In genomic region chr7:74031403-74032190, GRCh38 we compare ENCODE assay signal across 14 cellular contexts. TPM values are rescaled to one million over a fixed set of nuclear protein-coding genes. Genes with fewer than 3 reads are reported as not detected.
DNase-seq lines count a peak whose midpoint lies in the region; ATAC-seq and TF ChIP-seq lines count a peak whose summit lies in the region.
"Had no signal": no experiment of that assay in that cellular context is flagged by ENCODE, and none has a peak within 500 bp of the region (broad histone marks: within the 10 kb centered on the region; RNA-seq: fewer than 3 reads in every experiment).

No MANE protein-coding gene starts in this region.

- peaks cover 5% of the 10 kb centered on the region for H3K36me3 Mint-ChIP-seq in effector memory CD8-positive, alpha-beta T cell (ENCODE audit: insufficient read depth)

- no peak overlapping the region for H3K27ac Mint-ChIP-seq in effector memory CD8-positive, alpha-beta T cell
- H3K27ac Mint-ChIP-seq: T-helper 17 cell had no signal

- H3K4me1 ChIP-seq in Peyer's patch (peaks cover 0 to 38% (median 5%) of the 10 kb centered on the region in 4 donors), osteoblast (ENCODE audit: insufficient read depth, low read length) (peaks cover 18% of the 10 kb centered on the region), transverse colon (peaks cover 23 to 48% (median 38%) of the 10 kb centered on the region in 4 donors)

- intact Hi-C loops in dorsolateral prefrontal cortex (cut with DNase I), result no loop called here
- intact Hi-C loops in transverse colon (cut with DNase I; ENCODE audit: low total_unique reads), result no loop called here

- DNase-seq in Peyer's patch, result no peak
- DNase-seq in dorsolateral prefrontal cortex, result no peak
- DNase-seq in osteoblast (ENCODE audit: insufficient read length, low spot score, missing footprints), result peak; percentile 32
- no peak for DNase-seq in transverse colon
- no peak for DNase-seq in effector memory CD8-positive, alpha-beta T cell
- no peak for DNase-seq in SKM-1 (lab: John Stamatoyannopoulos, UW; ENCODE audit: unreplicated experiment)
- DNase-seq: NCI-H1417 treated with DMSO at 0.1 percent for 48 hours; retina; stimulated activated naive CD8-positive, alpha-beta T cell treated with anti-CD3 and anti-CD28 coated beads, Interleukin-15, Interleukin-2, amounts not matched to agents 100 U/mL and 50 U/mL, for 24 hours; T-helper 17 cell had no signal

- H3K27ac ChIP-seq in Peyer's patch (peak overlapping the region in 3 of 4 donors; percentile 47 to 60 (median 52)), dorsolateral prefrontal cortex (peak overlapping the region in 54 of 59 donors; percentile 16 to 93 (median 66)), osteoblast (ENCODE audit: low read depth, low read length) (no peak overlapping the region), transverse colon (peak overlapping the region; percentile 58 to 95 (median 81))
- H3K27ac ChIP-seq: epithelial cell of prostate had no signal

- H4K20me1 ChIP-seq in osteoblast (ENCODE audit: insufficient read depth, low read length), result no peaks in the 10 kb centered on the region

- no peak for TF ChIP-seq EP300 in transverse colon (IDR thresholded peaks at IDR 0.05; ENCODE audit: low read depth)

- H2AFZ ChIP-seq in osteoblast (ENCODE audit: low read length), result no peak overlapping the region

- H3K9me3 Mint-ChIP-seq in effector memory CD8-positive, alpha-beta T cell, result no peaks in the 10 kb centered on the region

- WGBS in transverse colon (ENCODE audit: low coverage in 1 of 2), 2 donors, result 57 to 64% methylated on average over 4 to 5 of the region's 5 CpGs

- H3K27me3 Mint-ChIP-seq in effector memory CD8-positive, alpha-beta T cell, result peaks cover 40 to 64% of the 10 kb centered on the region in 2 donors

- H3K36me3 ChIP-seq in Peyer's patch (no peaks in the 10 kb centered on the region), osteoblast (ENCODE audit: insufficient read depth, low read length) (no peaks in the 10 kb centered on the region), transverse colon (no peaks in the 10 kb centered on the region)

- H3K27me3 ChIP-seq in Peyer's patch (no peaks in the 10 kb centered on the region), dorsolateral prefrontal cortex (peaks cover 0 to 4% (median 0%) of the 10 kb centered on the region in 45 donors), osteoblast (ENCODE audit: insufficient read depth, low read length) (peaks cover 12% of the 10 kb centered on the region), transverse colon (peaks cover 6% of the 10 kb centered on the region)

- peak overlapping the region; percentile 23 for H3K4me2 ChIP-seq in osteoblast (ENCODE audit: insufficient read depth, low read length)

- in situ Hi-C loops in transverse colon (cut with MboI; ENCODE audit: low pct_ligation_motif_present in 1 of 4, low pct_unique_long_range_greater_than_20kb in 1 of 4, low sequenced_read_pairs in 3 of 4), result no loop called here

- no peaks in the 10 kb centered on the region for H3K79me2 ChIP-seq in osteoblast (ENCODE audit: insufficient read depth, low read length)

- H3K4me3 ChIP-seq in Peyer's patch (peak overlapping the region in 1 of 4 donors; percentile 17), dorsolateral prefrontal cortex (peak overlapping the region in 2 of 59 donors; percentile 62 to 69), osteoblast (ENCODE audit: insufficient read depth, low read length) (no peak overlapping the region), transverse colon (peak overlapping the region in 1 of 4 donors; percentile 6)
- H3K4me3 ChIP-seq: mucosa of descending colon had no signal

- peaks cover 7 to 15% of the 10 kb centered on the region in 2 donors for H3K4me1 Mint-ChIP-seq in effector memory CD8-positive, alpha-beta T cell (ENCODE audit: low read depth in 2 of 2)

- H3K9me3 ChIP-seq in Peyer's patch, result no peaks in the 10 kb centered on the region
- H3K9me3 ChIP-seq in osteoblast (ENCODE audit: low read depth, low read length), result no peaks in the 10 kb centered on the region
- H3K9me3 ChIP-seq in transverse colon, result no peaks in the 10 kb centered on the region
- H3K9me3 ChIP-seq: mucosa of descending colon had no signal

- no peak for TF ChIP-seq CTCF in Peyer's patch (IDR thresholded peaks at IDR 0.05)
- no peak for TF ChIP-seq CTCF in dorsolateral prefrontal cortex (IDR thresholded peaks at IDR 0.05 in 54 of 56, conservative IDR thresholded peaks at IDR 0.05 in 2 of 56; ENCODE audit: low read depth in 1 of 56, partially characterized antibody in 56 of 56)
- no peak for TF ChIP-seq CTCF in osteoblast (IDR thresholded peaks at IDR 0.05; ENCODE audit: extremely low read depth, low read depth, low read length)
- TF ChIP-seq CTCF in transverse colon (IDR thresholded peaks at IDR 0.05), result no peak

- ATAC-seq in effector memory CD8-positive, alpha-beta T cell (replicated peaks), result no peak
- no peak for ATAC-seq in GM19467 (IDR thresholded peaks at IDR 0.05; ENCODE audit: unreplicated experiment)
- ATAC-seq: stimulated activated naive CD8-positive, alpha-beta T cell treated with anti-CD3 and anti-CD28 coated beads, Interleukin-15, Interleukin-2, amounts not matched to agents 100 U/mL and 50 U/mL, for 24 hours; T-helper 17 cell had no signal

- no peak overlapping the region for H3K4me3 Mint-ChIP-seq in effector memory CD8-positive, alpha-beta T cell
- H3K4me3 Mint-ChIP-seq: T-helper 17 cell had no signal

- TF ChIP-seq POLR2A in Peyer's patch (IDR thresholded peaks at IDR 0.05) (no peak), transverse colon (IDR thresholded peaks at IDR 0.05) (no peak)

RNA-seq across cellular contexts. Expression of gene ELN, which starts 3.6 kb away (rescaled TPM):
- total RNA-seq in Peyer's patch, result 100 to 1,000 TPM in 1 of 4 donors, 10 to 100 TPM in 3; 11.5 to 210 (median 27.9) TPM
- total RNA-seq in dorsolateral prefrontal cortex, result 10 to 100 TPM in 117 of 120 experiments, 1 to 10 TPM in 3; 8.1 to 58.9 (median 19.5) TPM
- total RNA-seq in osteoblast, result 69.1 and 113 TPM in 2 replicates
- 100 to 1,000 TPM in 1 of 4 donors, 10 to 100 TPM in 2, 1 to 10 TPM in 1; 8.4 to 147 (median 25.8) TPM for total RNA-seq in transverse colon
- total RNA-seq: NCI-H460, T-helper 17 cell had no signal

RNA-seq across cellular contexts. Expression of gene LIMK1, which starts 52.0 kb away (rescaled TPM):
- 10 to 100 TPM in 2 of 4 donors, 1 to 10 TPM in 2; 3.7 to 38.0 (median 11.7) TPM for total RNA-seq in Peyer's patch
- total RNA-seq in dorsolateral prefrontal cortex, result 100 to 1,000 TPM in 79 of 120 experiments, 10 to 100 TPM in 41; 39.1 to 162 (median 111) TPM
- total RNA-seq in osteoblast, result 46.7 and 48.9 TPM in 2 replicates
- 10 to 100 TPM; 13.4 to 44.2 (median 27.1) TPM for total RNA-seq in transverse colon
